Comparison of ENCODE assay signal across 1 cellular context in genomic region chr16:69839798-69840409, GRCh38.
TF ChIP-seq lines count a peak whose summit lies in the region.

No MANE protein-coding gene starts in this region.

TF ChIP-seq in SK-N-SH, 30 proteins besides CTCF, POLR2A, EP300 and RAD21 (continued from another document):
- TF ChIP-seq REST (IDR thresholded peaks at IDR 0.05; ENCODE audit: low read depth, low read length), result no peak
